In the genomic region with DNA sequence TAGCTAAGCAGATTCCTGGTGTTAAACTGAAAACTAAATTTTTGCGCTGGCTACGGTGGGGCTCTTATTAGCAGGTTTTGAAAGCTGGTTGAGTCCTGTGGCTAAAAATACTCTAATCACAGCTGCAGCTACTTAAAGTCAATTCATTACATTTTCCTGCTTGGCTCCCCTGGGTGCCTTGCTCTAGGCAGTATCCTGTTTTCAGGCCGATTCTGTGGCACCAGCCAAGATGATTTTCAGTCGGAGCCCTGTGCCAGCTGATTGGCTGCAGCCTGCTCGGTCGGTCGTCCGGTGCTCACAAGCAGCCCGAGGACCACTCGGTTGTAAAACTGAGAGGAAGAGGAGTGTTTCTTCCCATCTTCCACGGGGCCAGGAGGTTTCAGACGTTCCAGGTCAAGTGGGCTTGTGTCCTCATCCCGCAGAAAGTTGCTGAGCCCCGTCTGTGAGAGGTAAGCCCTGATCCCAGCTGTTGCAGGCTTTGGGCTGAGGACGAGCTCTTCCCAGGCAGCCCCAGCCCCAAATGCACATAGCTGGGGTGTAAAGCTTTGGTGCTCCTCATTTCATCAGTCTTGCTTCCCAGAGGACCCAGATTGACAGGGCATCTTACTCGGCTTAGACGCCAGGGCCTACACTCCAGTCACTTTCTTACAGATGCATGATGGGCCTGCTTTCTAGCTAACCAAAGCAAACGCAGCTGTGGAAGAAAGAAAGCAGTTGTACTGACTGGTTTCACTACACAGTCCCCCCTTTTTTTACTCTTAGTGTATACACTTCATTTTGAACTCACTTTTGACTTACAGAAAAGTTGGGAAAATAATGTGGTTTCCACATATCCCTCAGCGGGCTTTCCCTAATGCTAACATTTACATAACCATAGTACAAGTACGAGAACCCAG, we compare ENCODE assay signal across 12 cellular contexts. TPM values are rescaled to one million over a fixed set of nuclear protein-coding genes. Genes with fewer than 3 reads are reported as not detected.
DNase-seq lines count a peak whose midpoint lies in the region; ATAC-seq and TF ChIP-seq lines count a peak whose summit lies in the region.
"Had no signal": no experiment of that assay in that cellular context is flagged by ENCODE, and none has a peak within 500 bp of the region (broad histone marks: within the 10 kb centered on the region; RNA-seq: fewer than 3 reads in every experiment).

No MANE protein-coding gene starts in this region.

- ATAC-seq in natural killer cell treated with Interleukin-12 subunit alpha and Interleukin-12 subunit beta and Interleukin-15 and Interleukin-18, amount 100 ng/mL, for 72 hours = peak in 1 of 2 donors; percentile 62
- ATAC-seq in natural killer cell (no peak), HG03457 (IDR thresholded peaks at IDR 0.05; ENCODE audit: unreplicated experiment) (peak; percentile 21), left cardiac atrium (peak; percentile 68 to 79)
- ATAC-seq: foreskin keratinocyte, K562 had no signal

- peak overlapping the region; percentile 6 for H3K4me3 Mint-ChIP-seq in natural killer cell treated with Interleukin-12 subunit alpha and Interleukin-12 subunit beta and Interleukin-15 and Interleukin-18, amount 100 ng/mL, for 72 hours
- H3K4me3 Mint-ChIP-seq in natural killer cell = no peak overlapping the region
- H3K4me3 Mint-ChIP-seq: activated naive CD4-positive, alpha-beta T cell treated with anti-CD3 and anti-CD28 coated beads, Interleukin-2, amount 50 U/mL, for 24 hours; CD4-positive, CD25-positive, alpha-beta regulatory T cell had no signal

- no peaks in the 10 kb centered on the region for H3K9me3 Mint-ChIP-seq in natural killer cell treated with Interleukin-12 subunit alpha and Interleukin-12 subunit beta and Interleukin-15 and Interleukin-18, amount 100 ng/mL, for 72 hours
- H3K9me3 Mint-ChIP-seq in natural killer cell = no peaks in the 10 kb centered on the region
- H3K9me3 Mint-ChIP-seq: activated naive CD4-positive, alpha-beta T cell treated with anti-CD3 and anti-CD28 coated beads, Interleukin-2, amount 50 U/mL, for 24 hours; CD4-positive, CD25-positive, alpha-beta regulatory T cell had no signal

- no peaks in the 10 kb centered on the region for H3K27me3 Mint-ChIP-seq in natural killer cell treated with Interleukin-12 subunit alpha and Interleukin-12 subunit beta and Interleukin-15 and Interleukin-18, amount 100 ng/mL, for 72 hours
- no peaks in the 10 kb centered on the region for H3K27me3 Mint-ChIP-seq in natural killer cell (ENCODE audit: low read depth in 2 of 2)
- H3K27me3 Mint-ChIP-seq: activated naive CD4-positive, alpha-beta T cell treated with anti-CD3 and anti-CD28 coated beads, Interleukin-2, amount 50 U/mL, for 24 hours; CD4-positive, CD25-positive, alpha-beta regulatory T cell had no signal

- intact Hi-C loops in natural killer cell (cut with micrococcal nuclease) (no loop called here), left cardiac atrium (cut with DNase I) (loop anchor here in 1 of 2 donors (5.0 kb wide), 1 partner anchor 430 kb away; no protein-coding TSS in a partner anchor)

- H3K27ac Mint-ChIP-seq in natural killer cell treated with Interleukin-12 subunit alpha and Interleukin-12 subunit beta and Interleukin-15 and Interleukin-18, amount 100 ng/mL, for 72 hours = peak overlapping the region; percentile 44 to 67
- no peak overlapping the region for H3K27ac Mint-ChIP-seq in natural killer cell

- H3K4me1 Mint-ChIP-seq in natural killer cell treated with Interleukin-12 subunit alpha and Interleukin-12 subunit beta and Interleukin-15 and Interleukin-18, amount 100 ng/mL, for 72 hours (ENCODE audit: low read depth in 2 of 2) = peaks cover 53% of the 10 kb centered on the region in 2 donors
- peaks cover 38 to 43% of the 10 kb centered on the region in 2 donors for H3K4me1 Mint-ChIP-seq in natural killer cell

- H3K36me3 Mint-ChIP-seq in natural killer cell treated with Interleukin-12 subunit alpha and Interleukin-12 subunit beta and Interleukin-15 and Interleukin-18, amount 100 ng/mL, for 72 hours = peaks cover 18% of the 10 kb centered on the region
- H3K36me3 Mint-ChIP-seq in natural killer cell = peaks cover 3% of the 10 kb centered on the region

- no peak for DNase-seq in natural killer cell treated with Interleukin-12 subunit alpha and Interleukin-12 subunit beta and Interleukin-15 and Interleukin-18, amount 100 ng/mL, for 72 hours (ENCODE audit: low spot score)
- no peak for DNase-seq in natural killer cell
- peak; percentile 56 for DNase-seq in left cardiac atrium
- no peak for DNase-seq in NCI-H345 (lab: John Stamatoyannopoulos, UW)
- DNase-seq in A172 (ENCODE audit: low spot score) = no peak
- DNase-seq in globus pallidus (ENCODE audit: low spot score) = no peak
- DNase-seq in germinal center (ENCODE audit: low spot score) = no peak
- DNase-seq: CD4-positive, CD25-positive, alpha-beta regulatory T cell; foreskin keratinocyte had no signal

- no peak for TF ChIP-seq CTCF in natural killer cell (IDR thresholded peaks at IDR 0.05)

RNA-seq across cellular contexts. Expression of a gene that starts 15.9 kb away (rescaled TPM):
- 10 to 100 TPM; 10.6 to 10.8 TPM for total RNA-seq in natural killer cell treated with Interleukin-12 subunit alpha and Interleukin-12 subunit beta and Interleukin-15 and Interleukin-18, amount 100 ng/mL, for 72 hours
- 1 to 10 TPM; 5.0 to 9.1 (median 7.2) TPM for total RNA-seq in natural killer cell
- 10 to 100 TPM in 1 of 2 donors, 1 to 10 TPM in 1; 7.8 to 11.5 TPM for total RNA-seq in left cardiac atrium
- total RNA-seq in A172 (2014; rRNA removed; shearing (Covaris generic)) = 5.7 and 5.8 TPM in 2 replicates

Comparison
In these comparisons a context has a peak if more than half of its experiments do, and no peak if none do; other contexts are left out.
1. H3K27ac Mint-ChIP-seq: peak in natural killer cell treated with Interleukin-12 subunit alpha and Interleukin-12 subunit beta and Interleukin-15 and Interleukin-18, amount 100 ng/mL, for 72 hours (2 of 2); none in natural killer cell (0 of 2).
2. ATAC-seq: peak in HG03457 (single experiment) and left cardiac atrium (2 of 2); none in natural killer cell (0 of 3).